ENCODE assay signal across 29 cellular contexts in the genomic region with DNA sequence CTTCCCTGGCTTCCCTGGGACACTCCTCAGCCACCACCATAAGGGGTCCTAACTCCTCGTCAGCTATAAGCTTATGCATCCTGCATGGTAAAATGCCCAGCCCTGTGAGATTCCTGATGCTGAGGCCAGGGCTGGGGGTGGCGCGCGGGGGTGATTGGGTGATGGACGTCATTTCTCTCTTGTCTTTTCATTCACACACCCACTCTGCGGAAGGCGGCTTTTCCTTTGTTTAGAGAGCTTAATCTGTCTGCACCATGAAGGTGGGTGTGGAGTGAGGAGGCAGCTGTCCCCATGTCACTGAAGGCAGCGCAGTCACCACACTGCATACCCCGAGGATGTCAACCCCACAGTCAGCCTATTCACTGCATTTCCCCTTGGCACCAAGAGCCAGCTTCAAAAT.
"Had no signal": no experiment of that assay in that cellular context is flagged by ENCODE, and none has a peak within 500 bp of the region (broad histone marks: within the 10 kb centered on the region; RNA-seq: fewer than 3 reads in every experiment).

No MANE protein-coding gene starts in this region.

- H3K4me1 Mint-ChIP-seq: mesothelial cell of epicardium; naive B cell; stimulated activated memory B cell treated with anti-CD40 and anti-IgM and Interleukin-4, amounts not matched to agents 10 μg/mL and 1 μg/mL and 100 μg/mL, for 72 hours had no signal

- H3K9me3 Mint-ChIP-seq: mesothelial cell of epicardium; natural killer cell; nephron progenitor cell; stimulated activated memory B cell treated with anti-CD40 and anti-IgM and Interleukin-4, amounts not matched to agents 10 μg/mL and 1 μg/mL and 100 μg/mL, for 72 hours had no signal

- H3K4me3 ChIP-seq: left lung, lower lobe of right lung, psoas muscle, right atrium auricular region, right lobe of liver, smooth muscle cell, stomach, testis, thyroid gland, transverse colon, upper lobe of left lung had no signal

- H3K36me3 ChIP-seq: left lung, lower lobe of right lung, neutrophil, right atrium auricular region, right lobe of liver, stomach, thyroid gland, transverse colon, upper lobe of left lung had no signal

- H3K36me3 Mint-ChIP-seq: mesothelial cell of epicardium; naive B cell; natural killer cell; stimulated activated memory B cell treated with anti-CD40 and anti-IgM and Interleukin-4, amounts not matched to agents 10 μg/mL and 1 μg/mL and 100 μg/mL, for 72 hours had no signal

- ATAC-seq: left colon; left lung; lower lobe of right lung; natural killer cell; psoas muscle; right lobe of liver; stimulated activated memory B cell treated with anti-CD40 and anti-IgM and Interleukin-4, amounts not matched to agents 10 μg/mL and 1 μg/mL and 100 μg/mL, for 72 hours; stimulated activated naive CD8-positive, alpha-beta T cell treated with anti-CD3 and anti-CD28 coated beads, Interleukin-15, Interleukin-2, amounts not matched to agents 100 U/mL and 50 U/mL, for 24 hours had no signal

- H3K9ac ChIP-seq: parathyroid adenoma had no signal

- H3K27ac ChIP-seq: left lung, lower lobe of right lung, neutrophil, parathyroid adenoma, psoas muscle, right atrium auricular region, right lobe of liver, stomach, testis, thyroid gland, transverse colon had no signal

- H3K27me3 ChIP-seq: left lung, neutrophil, right atrium auricular region, right lobe of liver, testis, thyroid gland, transverse colon, upper lobe of left lung had no signal

- H3K27ac Mint-ChIP-seq: mesothelial cell of epicardium; natural killer cell; nephron progenitor cell; stimulated activated memory B cell treated with anti-CD40 and anti-IgM and Interleukin-4, amounts not matched to agents 10 μg/mL and 1 μg/mL and 100 μg/mL, for 72 hours had no signal

- H3K4me3 Mint-ChIP-seq: mesothelial cell of epicardium; naive B cell; natural killer cell; nephron progenitor cell; stimulated activated memory B cell treated with anti-CD40 and anti-IgM and Interleukin-4, amounts not matched to agents 10 μg/mL and 1 μg/mL and 100 μg/mL, for 72 hours had no signal

- DNase-seq: hippocampal formation; kidney glomerular epithelial cell; left colon; left lung; lower lobe of right lung; mammary epithelial cell; mesendoderm; naive B cell; natural killer cell; nephron progenitor cell; occipital lobe; psoas muscle; right lobe of liver; stimulated activated CD4-positive, alpha-beta T cell treated with anti-CD3 and anti-CD28 coated beads, Interleukin-1b, Interleukin-23, amount 100 ng/mL, for 48 hours; stimulated activated CD4-positive, alpha-beta T cell treated with anti-CD3 and anti-CD28 coated beads, Interleukin-2, amount 100 ng/mL, for 48 hours; stimulated activated CD4-positive, alpha-beta T cell treated with anti-CD3 and anti-CD28 coated beads, Interleukin-4, amount 100 ng/mL, for 4 hours; stimulated activated CD8-positive, alpha-beta memory T cell treated with anti-CD3 and anti-CD28 coated beads, Interleukin-4, amount 100 ng/mL, for 48 hours; stimulated activated naive CD8-positive, alpha-beta T cell treated with anti-CD3 and anti-CD28 coated beads, Interleukin-15, Interleukin-2, amounts not matched to agents 100 U/mL and 50 U/mL, for 24 hours; stomach; testis; transverse colon; upper lobe of left lung had no signal

- H3K4me1 ChIP-seq: left lung, lower lobe of right lung, parathyroid adenoma, psoas muscle, right atrium auricular region, right lobe of liver, stomach, testis, thyroid gland, transverse colon, upper lobe of left lung had no signal

- H3K9me3 ChIP-seq: left lung, lower lobe of right lung, neutrophil, psoas muscle, right atrium auricular region, right lobe of liver, stomach, testis, thyroid gland, transverse colon, upper lobe of left lung had no signal
